ENCODE assay signal across 8 cellular contexts in the genomic region with DNA sequence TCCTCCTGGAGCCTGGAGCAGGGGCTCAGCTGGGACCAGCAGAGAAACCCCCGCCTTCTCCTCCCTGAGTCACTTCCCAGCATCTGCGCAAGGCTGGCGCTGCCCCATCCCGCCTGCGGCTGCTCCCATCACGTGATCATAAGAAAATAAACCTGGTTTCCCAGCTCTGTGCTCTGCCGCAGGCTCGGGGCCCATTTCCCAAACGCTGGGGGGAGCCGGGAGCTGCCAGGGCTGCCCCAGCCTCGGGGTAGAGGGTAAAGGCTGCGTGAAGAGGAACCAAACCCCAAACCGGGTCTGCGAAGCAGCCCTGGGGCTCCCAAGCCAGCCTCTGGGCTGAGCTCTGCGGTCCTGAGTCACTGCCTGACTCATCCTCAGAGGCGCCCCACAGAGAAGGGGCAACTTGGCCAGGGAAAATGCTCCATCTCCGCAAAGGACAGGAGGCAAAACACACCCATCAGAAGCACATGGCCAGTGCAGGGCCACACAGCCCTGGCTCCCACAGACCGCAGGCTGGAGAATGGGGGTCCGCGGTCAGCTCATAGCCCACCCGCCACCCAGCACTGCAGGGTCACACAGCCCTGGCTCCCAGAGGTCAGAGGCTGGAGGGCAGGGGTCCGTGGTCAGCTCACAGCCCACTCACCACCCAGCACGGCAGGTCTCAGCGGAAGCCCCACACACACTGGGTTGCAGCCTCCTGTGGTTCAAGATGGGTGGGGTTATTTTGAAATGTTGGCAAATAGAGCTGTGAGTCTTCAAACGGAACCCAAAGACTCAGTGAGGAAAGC.
DNase-seq lines count a peak whose midpoint lies in the region; ATAC-seq and TF ChIP-seq lines count a peak whose summit lies in the region.

No MANE protein-coding gene starts in this region.

- H3K4me3 ChIP-seq in BJ (ENCODE audit: low read depth, low read length) (no peak overlapping the region; the same call in 1 of the 2 replicates), LNCaP clone FGC (ENCODE audit: low read depth, low read length) (peak overlapping the region; percentile 36)

- peaks cover 56% of the 10 kb centered on the region for H3K4me1 Mint-ChIP-seq in T-helper 17 cell

- H3K9me3 ChIP-seq in T-helper 17 cell (ENCODE audit: control insufficient read depth, low read length, poor library complexity, severe bottlenecking), result no peaks in the 10 kb centered on the region

- H3K27me3 ChIP-seq in BJ (ENCODE audit: control insufficient read depth, insufficient read depth, low read length), result no peaks in the 10 kb centered on the region

- peaks cover 3% of the 10 kb centered on the region for H3K36me3 ChIP-seq in BJ (ENCODE audit: control insufficient read depth, insufficient read depth, low read length)

- peak; percentile 95 for DNase-seq in BJ (ENCODE audit: low read depth)
- DNase-seq in LNCaP clone FGC (ENCODE audit: low read depth), result peak; percentile 50
- DNase-seq in T-helper 17 cell, result peak; percentile 40 to 64 (median 48)
- peak in 53 of 56 donors; percentile 21 to 97 (median 70) for DNase-seq in amygdala (lab: John Stamatoyannopoulos, UW)
- DNase-seq in left ventricle myocardium superior, result peak; percentile 88
- peak; percentile 83 for DNase-seq in pulmonary artery endothelial cell (ENCODE audit: low read depth, low spot score)
- peak; percentile 91 for DNase-seq in ureter (ENCODE audit: low spot score)

- H3K27ac Mint-ChIP-seq in T-helper 17 cell, result peak overlapping the region; percentile 96

- CTCF ChIA-PET in BJ (lab: Yijun Ruan, JAX), result interaction anchor here (0.7 to 1.6 kb wide), 6 partner anchors 9 to 157 kb away, joined by 3 to 4 read pairs (median 3); no protein-coding TSS in a partner anchor

- POLR2A ChIA-PET in BJ (lab: Charles Lee), result interaction anchor here (0.9 to 1.1 kb wide), 2 partner anchors 54 to 65 kb away, joined by 4 to 9 read pairs; no protein-coding TSS in a partner anchor

- no peaks in the 10 kb centered on the region for H3K36me3 Mint-ChIP-seq in T-helper 17 cell (ENCODE audit: low read depth)

- H3K27me3 Mint-ChIP-seq in T-helper 17 cell, result no peaks in the 10 kb centered on the region

- intact Hi-C loops in left ventricle myocardium superior (cut with micrococcal nuclease), result no loop called here

- H3K4me3 Mint-ChIP-seq in T-helper 17 cell, result peak overlapping the region; percentile 93

- peak; percentile 46 for ATAC-seq in GM21390 (IDR thresholded peaks at IDR 0.05; ENCODE audit: unreplicated experiment)
- peak; percentile 79 for ATAC-seq in T-helper 17 cell
- ATAC-seq in left ventricle myocardium superior, result peak; percentile 87

- TF ChIP-seq CTCF in BJ (IDR thresholded peaks at IDR 0.05; ENCODE audit: insufficient read depth, low read depth, low read length) (0 out of 2 replicates have a peak, but pooled peaks have one; percentile 14), LNCaP clone FGC (IDR thresholded peaks at IDR 0.05; ENCODE audit: control insufficient read depth, extremely low read depth, insufficient read depth) (no peak)
